Comparison of ENCODE assay signal across 9 cellular contexts in the genomic region with DNA sequence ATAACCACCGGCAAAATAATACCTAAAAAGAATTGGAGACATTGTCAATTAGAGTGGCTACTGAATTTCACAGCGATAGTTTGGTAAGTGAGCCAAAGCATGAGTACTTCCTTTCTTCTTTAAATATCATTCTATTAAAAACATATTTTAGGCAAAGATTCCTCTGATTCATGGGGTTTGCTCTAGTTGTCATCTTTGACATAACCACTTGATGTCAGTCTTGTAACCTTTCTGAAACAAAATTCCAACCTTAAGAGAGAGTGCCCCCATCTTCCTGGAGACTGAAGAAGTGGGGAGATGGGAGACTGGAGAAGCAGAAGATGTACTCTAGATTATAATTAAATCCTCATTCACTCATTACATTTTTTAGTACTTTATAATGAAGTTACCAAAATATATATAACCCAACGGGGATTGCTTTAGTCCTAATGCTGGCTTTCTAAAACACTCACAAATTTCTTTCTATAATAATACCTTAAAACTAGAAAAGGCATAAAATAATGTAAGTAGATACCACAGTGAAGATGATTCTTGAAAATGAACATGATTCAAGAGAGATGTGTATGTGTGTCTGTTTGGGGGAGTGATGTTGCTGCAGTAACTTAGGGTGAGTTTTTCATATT.
DNase-seq lines count a peak whose midpoint lies in the region; ATAC-seq, FAIRE-seq and TF ChIP-seq lines count a peak whose summit lies in the region.
"Had no signal": no experiment of that assay in that cellular context is flagged by ENCODE, and none has a peak within 500 bp of the region (broad histone marks: within the 10 kb centered on the region; RNA-seq: fewer than 3 reads in every experiment).

No MANE protein-coding gene starts in this region.

- intact Hi-C loops in GM12878 (cut with micrococcal nuclease; ENCODE audit: unreplicated experiment): loop anchor here (10.0 kb wide), 1 partner anchor 743 kb away; no protein-coding TSS in a partner anchor
- intact Hi-C loops in left colon (cut with DNase I, micrococcal nuclease): no loop called here

- H3K4me3 ChIP-seq in DND-41 (ENCODE audit: low read depth in 1 of 2, low read length in 2 of 2): no peak overlapping the region
- no peak overlapping the region for H3K4me3 ChIP-seq in GM12878
- no peak overlapping the region for H3K4me3 ChIP-seq in liver (ENCODE audit: low read depth in 1 of 3, low read length in 3 of 3)
- H3K4me3 ChIP-seq: lung had no signal

- TF ChIP-seq CTCF in DND-41 (IDR thresholded peaks at IDR 0.05; ENCODE audit: borderline replicate concordance, extremely low read depth, low read length, poor library complexity, severe bottlenecking) (peak; percentile 77), GM12878 (IDR thresholded peaks at IDR 0.05 in 2 of 3, conservative IDR thresholded peaks at IDR 0.05 in 1 of 3; ENCODE audit: control insufficient read depth in 2 of 3, extremely low read depth in 1 of 3, insufficient read depth in 1 of 3, low read depth in 3 of 3, low read length in 3 of 3) (peak; percentile 19 to 45 (median 29); a peak in 4 of 6 replicates), liver (IDR thresholded peaks at IDR 0.05; ENCODE audit: low read depth, low read length, missing input control) (peak; percentile 24)

- H3K79me2 ChIP-seq in DND-41 (ENCODE audit: insufficient read depth, low read length) (no peaks in the 10 kb centered on the region), GM12878 (ENCODE audit: control insufficient read depth, insufficient read depth, low read length) (no peaks in the 10 kb centered on the region)

- peaks cover 7% of the 10 kb centered on the region; the same call in 1 of the 2 replicates for H3K4me1 ChIP-seq in DND-41 (ENCODE audit: insufficient read depth, low read length)
- H3K4me1 ChIP-seq in GM12878 (ENCODE audit: control insufficient read depth, insufficient read depth, low read length): no peaks in the 10 kb centered on the region
- H3K4me1 ChIP-seq in liver (ENCODE audit: control insufficient read depth in 4 of 4, insufficient read depth in 4 of 4, low read length in 3 of 4): no peaks in the 10 kb centered on the region

- DNase-seq in DND-41: no peak
- DNase-seq in MV-4-11 (lab: John Stamatoyannopoulos, UW): peak; percentile 10
- DNase-seq in GM12878 (ENCODE audit: low read depth, low spot score): no peak
- no peak for DNase-seq in left colon
- DNase-seq in NCI-H1436 (lab: John Stamatoyannopoulos, UW): no peak

- H3K9me3 ChIP-seq in DND-41 (ENCODE audit: insufficient read depth, low read length, severe bottlenecking): no peaks in the 10 kb centered on the region
- H3K9me3 ChIP-seq in GM12878 (replicated peaks; ENCODE audit: control insufficient read depth, insufficient read depth, low read length): no peaks in the 10 kb centered on the region
- no peaks in the 10 kb centered on the region for H3K9me3 ChIP-seq in liver (ENCODE audit: control insufficient read depth in 4 of 4, low read length in 3 of 4)

- no peaks in the 10 kb centered on the region for H3K27me3 ChIP-seq in DND-41 (ENCODE audit: insufficient read depth, low read length, poor library complexity)
- H3K27me3 ChIP-seq in GM12878 (replicated peaks in 1 of 2; ENCODE audit: control insufficient read depth in 2 of 2, insufficient read depth in 2 of 2, low read length in 1 of 2): no peaks in the 10 kb centered on the region
- no peaks in the 10 kb centered on the region for H3K27me3 ChIP-seq in liver (ENCODE audit: control insufficient read depth in 4 of 4, insufficient read depth in 4 of 4, low read length in 3 of 4)

- WGBS in GM12878 (ENCODE audit: insufficient coverage, insufficient replicate concordance, low lambda C conversion rate, missing lambda C conversion rate): 33% methylated on average over 3 of the region's 3 CpGs
- WGBS in liver: 59% methylated on average over 3 of the region's 3 CpGs

- ATAC-seq in DND-41 (ENCODE audit: insufficient read depth, low read depth) (peak; percentile 77), GM12878 (no peak), GM18909 (IDR thresholded peaks at IDR 0.05; ENCODE audit: poor library complexity, unreplicated experiment) (no peak), left colon (no peak), GM21360 (IDR thresholded peaks at IDR 0.05; ENCODE audit: unreplicated experiment) (no peak)

- H3K9ac ChIP-seq in DND-41 (ENCODE audit: low read depth, low read length) (no peak overlapping the region), GM12878 (ENCODE audit: control insufficient read depth, insufficient read depth, low read length) (no peak overlapping the region), liver (ENCODE audit: low read depth in 1 of 2, low read length in 2 of 2) (no peak overlapping the region)

- no peak overlapping the region for H2AFZ ChIP-seq in DND-41 (ENCODE audit: low read depth, low read length)
- no peak overlapping the region for H2AFZ ChIP-seq in GM12878 (ENCODE audit: control insufficient read depth, low read depth, low read length)

- in situ Hi-C loops in GM12878 (cut with MboI): no loop called here

- H3K27ac ChIP-seq in DND-41 (ENCODE audit: low read length): no peak overlapping the region
- no peak overlapping the region for H3K27ac ChIP-seq in GM12878 (ENCODE audit: control insufficient read depth, insufficient read depth)
- no peak overlapping the region for H3K27ac ChIP-seq in liver (ENCODE audit: low read depth in 1 of 2, low read length in 2 of 2)

- SMC1A ChIA-PET in GM12878 (lab: Charles Lee; ENCODE audit: uncharacterized antibody, unreplicated experiment): no interaction called here

- no peak for FAIRE-seq in GM12878 (lab: Jason Lieb, UNC)

- CTCF ChIA-PET in GM12878 (lab: Yijun Ruan, JAX): no interaction called here

- TF ChIP-seq EP300 in GM12878 (IDR thresholded peaks at IDR 0.05; ENCODE audit: borderline replicate concordance in 1 of 2, control insufficient read depth in 1 of 2, low read depth in 2 of 2, low read length in 2 of 2): no peak

- H3K36me3 ChIP-seq in DND-41 (ENCODE audit: insufficient read depth, low read length) (no peaks in the 10 kb centered on the region), GM12878 (ENCODE audit: control insufficient read depth in 2 of 2, insufficient read depth in 2 of 2, low read length in 1 of 2) (no peaks in the 10 kb centered on the region), liver (ENCODE audit: control insufficient read depth in 4 of 4, insufficient read depth in 3 of 4, low read depth in 1 of 4, low read length in 3 of 4) (no peaks in the 10 kb centered on the region)

- no peaks in the 10 kb centered on the region for H4K20me1 ChIP-seq in DND-41 (ENCODE audit: insufficient read depth, low read length)
- H4K20me1 ChIP-seq in GM12878 (ENCODE audit: control insufficient read depth, insufficient read depth): no peaks in the 10 kb centered on the region

- RAD21 ChIA-PET in GM12878 (lab: Charles Lee; ENCODE audit: unreplicated experiment): no interaction called here

- BruUV-seq in GM12878 (replicated peaks; lab: Mats Ljungman, UMichigan): no TSS peak

- H3K4me2 ChIP-seq in DND-41 (ENCODE audit: insufficient read depth, low read length): no peak overlapping the region
- no peak overlapping the region for H3K4me2 ChIP-seq in GM12878 (ENCODE audit: control insufficient read depth, insufficient read depth)

- POLR2A ChIA-PET in GM12878 (lab: Charles Lee): no interaction called here

- TF ChIP-seq POLR2A in GM12878 (IDR thresholded peaks at IDR 0.05; ENCODE audit: low read depth, low read length): no peak

- peak; percentile 70 for TF ChIP-seq RAD21 in GM12878 (IDR thresholded peaks at IDR 0.05; ENCODE audit: insufficient read depth, low read depth, low read length)
- peak; percentile 70 to 74 for TF ChIP-seq RAD21 in liver (IDR thresholded peaks at IDR 0.05)

TF ChIP-seq in GM12878, 131 proteins besides CTCF, POLR2A, EP300 and RAD21 (continues in another document):
- TF ChIP-seq, protein P1, sequence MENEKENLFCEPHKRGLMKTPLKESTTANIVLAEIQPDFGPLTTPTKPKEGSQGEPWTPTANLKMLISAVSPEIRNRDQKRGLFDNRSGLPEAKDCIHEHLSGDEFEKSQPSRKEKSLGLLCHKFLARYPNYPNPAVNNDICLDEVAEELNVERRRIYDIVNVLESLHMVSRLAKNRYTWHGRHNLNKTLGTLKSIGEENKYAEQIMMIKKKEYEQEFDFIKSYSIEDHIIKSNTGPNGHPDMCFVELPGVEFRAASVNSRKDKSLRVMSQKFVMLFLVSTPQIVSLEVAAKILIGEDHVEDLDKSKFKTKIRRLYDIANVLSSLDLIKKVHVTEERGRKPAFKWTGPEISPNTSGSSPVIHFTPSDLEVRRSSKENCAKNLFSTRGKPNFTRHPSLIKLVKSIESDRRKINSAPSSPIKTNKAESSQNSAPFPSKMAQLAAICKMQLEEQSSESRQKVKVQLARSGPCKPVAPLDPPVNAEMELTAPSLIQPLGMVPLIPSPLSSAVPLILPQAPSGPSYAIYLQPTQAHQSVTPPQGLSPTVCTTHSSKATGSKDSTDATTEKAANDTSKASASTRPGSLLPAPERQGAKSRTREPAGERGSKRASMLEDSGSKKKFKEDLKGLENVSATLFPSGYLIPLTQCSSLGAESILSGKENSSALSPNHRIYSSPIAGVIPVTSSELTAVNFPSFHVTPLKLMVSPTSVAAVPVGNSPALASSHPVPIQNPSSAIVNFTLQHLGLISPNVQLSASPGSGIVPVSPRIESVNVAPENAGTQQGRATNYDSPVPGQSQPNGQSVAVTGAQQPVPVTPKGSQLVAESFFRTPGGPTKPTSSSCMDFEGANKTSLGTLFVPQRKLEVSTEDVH (IDR thresholded peaks at IDR 0.05; ENCODE audit: low read depth, partially characterized antibody): no peak
- peak; percentile 51; the same call in 1 of the 2 replicates for TF ChIP-seq SMC3 (IDR thresholded peaks at IDR 0.05; ENCODE audit: borderline replicate concordance, low read length)

TF ChIP-seq in liver, 16 proteins besides CTCF, POLR2A, EP300 and RAD21 (continues in another document):
- no peak for TF ChIP-seq GABPA (IDR thresholded peaks at IDR 0.05 in 1 of 2, conservative IDR thresholded peaks at IDR 0.05 in 1 of 2)
- no peak for TF ChIP-seq HNF4A (conservative IDR thresholded peaks at IDR 0.05)
- TF ChIP-seq EGR1 (IDR thresholded peaks at IDR 0.05; ENCODE audit: low read depth in 2 of 2): no peak
- TF ChIP-seq SP1 (IDR thresholded peaks at IDR 0.05): no peak

Comparison
In these comparisons a context has a peak if more than half of its experiments do, and no peak if none do; other contexts are left out.
1. CTCF ChIP-seq: peak in every context shown above with its lines; median percentile 77 in DND-41; 29 in GM12878; 24 in liver.